Comparison of ENCODE assay signal across 24 cellular contexts in genomic region chr5:26470439-26470838, GRCh38.
"Had no signal": no experiment of that assay in that cellular context is flagged by ENCODE, and none has a peak within 500 bp of the region (broad histone marks: within the 10 kb centered on the region; RNA-seq: fewer than 3 reads in every experiment).

No MANE protein-coding gene starts in this region.

- H3K4me1 ChIP-seq: colonic mucosa, esophagus muscularis mucosa, esophagus squamous epithelium, foreskin keratinocyte, gastrocnemius medialis, gastroesophageal sphincter, heart left ventricle, heart right ventricle had no signal

- H3K9me3 Mint-ChIP-seq: endodermal cell had no signal

- H3K36me3 ChIP-seq: colonic mucosa, esophagus muscularis mucosa, esophagus squamous epithelium, gastrocnemius medialis, gastroesophageal sphincter, heart left ventricle, heart right ventricle had no signal

- DNase-seq: colonic mucosa; cortex of kidney; dermis blood vessel endothelial cell; dorsolateral prefrontal cortex; effector CD4-positive, alpha-beta T cell; effector CD8-positive, alpha-beta T cell; effector memory CD4-positive, alpha-beta T cell; effector memory CD8-positive, alpha-beta T cell; endodermal cell; erythroblast; esophagus squamous epithelium; foreskin fibroblast; foreskin keratinocyte; foreskin melanocyte; gastrocnemius medialis; glutamatergic neuron; head of caudate nucleus; heart left ventricle; heart right ventricle had no signal

- H3K27ac ChIP-seq: colonic mucosa, coronary artery, dorsolateral prefrontal cortex, epithelial cell of prostate, esophagus muscularis mucosa, esophagus squamous epithelium, foreskin keratinocyte, gastrocnemius medialis, gastroesophageal sphincter, heart left ventricle, heart right ventricle had no signal

- H3K27ac Mint-ChIP-seq: dendritic cell treated with granulocyte-macrophage colony-stimulating factor and Interleukin-4, amounts not matched to agents 40 ng/mL and 50 ng/mL, for 4 days; effector memory CD8-positive, alpha-beta T cell; endodermal cell had no signal

- H3K27me3 ChIP-seq: colonic mucosa, dorsolateral prefrontal cortex, esophagus muscularis mucosa, esophagus squamous epithelium, foreskin keratinocyte, gastrocnemius medialis, gastroesophageal sphincter, heart left ventricle, heart right ventricle had no signal

- H3K9me3 ChIP-seq: colonic mucosa, esophagus muscularis mucosa, esophagus squamous epithelium, gastrocnemius medialis, gastroesophageal sphincter had no signal

- H3K4me3 ChIP-seq: colonic mucosa, coronary artery, dorsolateral prefrontal cortex, esophagus muscularis mucosa, esophagus squamous epithelium, gastrocnemius medialis, gastroesophageal sphincter, heart left ventricle, heart right ventricle had no signal

- H3K27me3 Mint-ChIP-seq: dendritic cell treated with granulocyte-macrophage colony-stimulating factor and Interleukin-4, amounts not matched to agents 40 ng/mL and 50 ng/mL, for 4 days; effector memory CD8-positive, alpha-beta T cell had no signal

- H3K4me3 Mint-ChIP-seq: dendritic cell treated with granulocyte-macrophage colony-stimulating factor and Interleukin-4, amounts not matched to agents 40 ng/mL and 50 ng/mL, for 4 days; effector memory CD8-positive, alpha-beta T cell; endodermal cell had no signal

- H3K4me1 Mint-ChIP-seq: endodermal cell had no signal
